Comparison of ENCODE assay signal across 8 cellular contexts in genomic region chr14:106592115-106592852, GRCh38.
A peak's percentile ranks its signal among the peaks of the same experiment; 100 is the strongest.
DNase-seq lines count a peak whose midpoint lies in the region; ATAC-seq, FAIRE-seq and TF ChIP-seq lines count a peak whose summit lies in the region.
"Not testable (repeated sequence)": the region's sequence is repeated elsewhere in the genome, so short reads cannot be mapped to it uniquely, and the experiment has no call there.

No MANE protein-coding gene starts in this region.

- peaks cover 13% of the 10 kb centered on the region for H3K4me1 Mint-ChIP-seq in CD4-positive, alpha-beta T cell (ENCODE audit: low read depth)
- H3K4me1 Mint-ChIP-seq in activated T-cell treated with anti-CD3 and anti-CD28 coated beads, Interleukin-2, amount 50 U/mL, for 72 hours (ENCODE audit: low read depth), result not testable (repeated sequence)
- H3K4me1 Mint-ChIP-seq in stimulated activated memory B cell treated with anti-CD40 and anti-IgM and Interleukin-4, amounts not matched to agents 10 μg/mL and 1 μg/mL and 100 μg/mL, for 72 hours, result peaks cover 22% of the 10 kb centered on the region

- in situ Hi-C loops in SK-MEL-5 (cut with HindIII; ENCODE audit: low pct_unique_long_range_greater_than_20kb, low sequenced_read_pairs), result not testable (repeated sequence)

- ATAC-seq in CD4-positive, alpha-beta T cell (ENCODE audit: poor library complexity), result peak; percentile 29
- ATAC-seq in activated T-cell treated with anti-CD3 and anti-CD28 coated beads, Interleukin-2, amount 50 U/mL, for 72 hours (replicated peaks in 1 of 2), result peak; percentile 21 to 37
- ATAC-seq in stimulated activated memory B cell treated with anti-CD40 and anti-IgM and Interleukin-4, amounts not matched to agents 10 μg/mL and 1 μg/mL and 100 μg/mL, for 72 hours, result peak; percentile 24

- POLR2A ChIA-PET in CD4-positive, alpha-beta T cell (lab: Charles Lee), result not testable (repeated sequence)

- peak; percentile 56 for FAIRE-seq in GM18507 (lab: Jason Lieb, UNC)

- H3K9me3 ChIP-seq in CD4-positive, alpha-beta T cell (ENCODE audit: control insufficient read depth, low read length), result not testable (repeated sequence)

- intact Hi-C loops in CD4-positive, alpha-beta T cell (cut with DNase I, micrococcal nuclease), result not testable (repeated sequence)

- H3K36me3 Mint-ChIP-seq in CD4-positive, alpha-beta T cell (ENCODE audit: low read depth); activated T-cell treated with anti-CD3 and anti-CD28 coated beads, Interleukin-2, amount 50 U/mL, for 72 hours (ENCODE audit: insufficient read depth in 2 of 2); stimulated activated memory B cell treated with anti-CD40 and anti-IgM and Interleukin-4, amounts not matched to agents 10 μg/mL and 1 μg/mL and 100 μg/mL, for 72 hours: not testable (repeated sequence)

- H3K27ac ChIP-seq in CD4-positive, alpha-beta T cell (ENCODE audit: low read depth, low read length), result not testable (repeated sequence)

- not testable (repeated sequence) for H3K9me3 Mint-ChIP-seq in CD4-positive, alpha-beta T cell; activated T-cell treated with anti-CD3 and anti-CD28 coated beads, Interleukin-2, amount 50 U/mL, for 72 hours; stimulated activated memory B cell treated with anti-CD40 and anti-IgM and Interleukin-4, amounts not matched to agents 10 μg/mL and 1 μg/mL and 100 μg/mL, for 72 hours

- CTCF ChIA-PET in CD4-positive, alpha-beta T cell (lab: Charles Lee), result not testable (repeated sequence)

- peak; percentile 54 to 83 (median 68) for DNase-seq in CD4-positive, alpha-beta T cell
- not testable (repeated sequence) for DNase-seq in GM18507 (ENCODE audit: extremely low spot score, insufficient read length, low read depth)
- peak; percentile 22 for DNase-seq in SK-MEL-5 (ENCODE audit: low read depth, low spot score)
- DNase-seq in activated CD4-positive, alpha-beta T cell treated with anti-CD3 and anti-CD28 coated beads, Interleukin-2, amount 50 U/mL, for 1 hour, result peak; percentile 76
- peak; percentile 74 to 79 for DNase-seq in activated T-cell treated with anti-CD3 and anti-CD28 coated beads, Interleukin-2, amount 50 U/mL, for 72 hours
- peak; percentile 55 for DNase-seq in effector CD8-positive, alpha-beta T cell (lab: John Stamatoyannopoulos, UW)
- DNase-seq in stimulated activated CD4-positive, alpha-beta T cell treated with anti-CD3 and anti-CD28 coated beads, Interleukin-4, amount 100 ng/mL, for 1 hour, result peak; percentile 84

- peak overlapping the region; percentile 42 for H3K4me3 Mint-ChIP-seq in CD4-positive, alpha-beta T cell
- H3K4me3 Mint-ChIP-seq in activated T-cell treated with anti-CD3 and anti-CD28 coated beads, Interleukin-2, amount 50 U/mL, for 72 hours, result peak overlapping the region; percentile 44 to 61
- not testable (repeated sequence) for H3K4me3 Mint-ChIP-seq in stimulated activated memory B cell treated with anti-CD40 and anti-IgM and Interleukin-4, amounts not matched to agents 10 μg/mL and 1 μg/mL and 100 μg/mL, for 72 hours

- not testable (repeated sequence) for H3K27ac Mint-ChIP-seq in CD4-positive, alpha-beta T cell; activated T-cell treated with anti-CD3 and anti-CD28 coated beads, Interleukin-2, amount 50 U/mL, for 72 hours; stimulated activated memory B cell treated with anti-CD40 and anti-IgM and Interleukin-4, amounts not matched to agents 10 μg/mL and 1 μg/mL and 100 μg/mL, for 72 hours

- H3K27me3 Mint-ChIP-seq in CD4-positive, alpha-beta T cell, result peaks cover 25% of the 10 kb centered on the region
- peaks cover 21% of the 10 kb centered on the region for H3K27me3 Mint-ChIP-seq in activated T-cell treated with anti-CD3 and anti-CD28 coated beads, Interleukin-2, amount 50 U/mL, for 72 hours (ENCODE audit: low read depth)
- not testable (repeated sequence) for H3K27me3 Mint-ChIP-seq in stimulated activated memory B cell treated with anti-CD40 and anti-IgM and Interleukin-4, amounts not matched to agents 10 μg/mL and 1 μg/mL and 100 μg/mL, for 72 hours

- H3K27me3 ChIP-seq in CD4-positive, alpha-beta T cell (ENCODE audit: control insufficient read depth, insufficient read depth, low read length), result not testable (repeated sequence)

- TF ChIP-seq CTCF in CD4-positive, alpha-beta T cell (IDR thresholded peaks at IDR 0.05), result peak; percentile 62
